8 cellular contexts compared by ENCODE assay signal in the genomic region with DNA sequence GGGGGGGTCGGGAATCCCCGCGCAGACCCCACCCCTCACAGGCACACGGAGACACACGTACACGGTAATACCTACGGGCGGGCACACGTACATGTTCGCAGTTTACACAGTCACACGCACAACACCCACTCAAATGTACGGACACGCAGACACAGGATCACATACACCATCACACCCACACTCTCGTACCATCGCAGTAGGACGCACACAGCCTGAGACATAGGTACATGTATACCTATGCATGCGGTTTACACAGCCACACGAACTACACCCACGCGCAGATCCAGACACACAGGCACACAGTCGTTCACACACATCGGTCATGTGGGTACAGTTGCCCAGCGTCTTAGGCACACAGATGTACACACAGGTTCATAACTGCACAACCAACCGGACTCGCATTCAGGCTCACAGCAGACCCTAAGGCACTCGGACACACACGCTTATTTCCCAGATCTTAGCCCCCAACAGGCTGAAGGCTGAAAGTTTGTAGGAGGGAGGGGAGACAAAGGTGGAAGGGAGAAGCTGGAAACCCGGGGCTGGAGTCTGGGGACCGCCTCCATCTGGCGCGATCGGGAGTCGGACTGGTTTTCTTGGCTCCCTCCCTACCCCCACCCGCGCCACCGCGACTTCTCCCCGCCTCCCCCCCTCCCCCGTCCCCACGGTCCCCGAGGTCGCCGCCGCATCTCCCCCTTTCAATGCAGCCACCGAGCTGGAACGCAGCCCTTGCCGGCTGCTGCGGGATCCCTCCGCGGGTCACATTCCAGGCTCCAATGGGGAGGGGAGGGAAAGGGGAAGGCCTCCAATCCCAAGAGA. TPM values are rescaled to one million over a fixed set of nuclear protein-coding genes. Genes with fewer than 3 reads are reported as not detected.
DNase-seq lines count a peak whose midpoint lies in the region; ATAC-seq lines count a peak whose summit lies in the region.

No MANE protein-coding gene starts in this region.

- H3K36me3 ChIP-seq in mucosa of stomach (ENCODE audit: control insufficient read depth, insufficient read depth, low read length) (no peaks in the 10 kb centered on the region), subcutaneous abdominal adipose tissue (ENCODE audit: control insufficient read depth in 5 of 5, insufficient read depth in 5 of 5, low read length in 5 of 5) (peaks cover 0 to 2% (median 0%) of the 10 kb centered on the region in 5 donors)

- peak; percentile 11 for ATAC-seq in HG03108 (IDR thresholded peaks at IDR 0.05; ENCODE audit: unreplicated experiment)
- peak; percentile 75 for ATAC-seq in effector memory CD8-positive, alpha-beta T cell (replicated peaks)

- H3K4me3 Mint-ChIP-seq in activated CD4-positive, alpha-beta T cell treated with anti-CD3 and anti-CD28 coated beads, Interleukin-2, amount 10 ng/mL, durations not matched to agents 7 days and 5 days: peak overlapping the region; percentile 39
- H3K4me3 Mint-ChIP-seq in effector memory CD8-positive, alpha-beta T cell: peak overlapping the region; percentile 58 to 82

- peaks cover 31% of the 10 kb centered on the region for H3K27me3 Mint-ChIP-seq in activated CD4-positive, alpha-beta T cell treated with anti-CD3 and anti-CD28 coated beads, Interleukin-2, amount 10 ng/mL, durations not matched to agents 7 days and 5 days
- no peaks in the 10 kb centered on the region for H3K27me3 Mint-ChIP-seq in effector memory CD8-positive, alpha-beta T cell

- peak overlapping the region; percentile 74 for H3K9ac ChIP-seq in mucosa of stomach (ENCODE audit: low read length)
- H3K9ac ChIP-seq in subcutaneous abdominal adipose tissue (ENCODE audit: low read length in 5 of 5): no peak overlapping the region

- peak overlapping the region; percentile 54 for H3K4me3 ChIP-seq in mucosa of stomach (ENCODE audit: low read length)
- peak overlapping the region; percentile 52 to 90 (median 62) for H3K4me3 ChIP-seq in subcutaneous abdominal adipose tissue (ENCODE audit: low read depth in 1 of 5, low read length in 5 of 5)

- H3K27ac Mint-ChIP-seq in activated CD4-positive, alpha-beta T cell treated with anti-CD3 and anti-CD28 coated beads, Interleukin-2, amount 10 ng/mL, durations not matched to agents 7 days and 5 days: no peak overlapping the region
- peak overlapping the region in 1 of 2 donors; percentile 73 for H3K27ac Mint-ChIP-seq in effector memory CD8-positive, alpha-beta T cell

- POLR2A ChIA-PET in activated CD4-positive, alpha-beta T cell treated with anti-CD3 and anti-CD28 coated beads, Interleukin-2, amount 10 ng/mL, durations not matched to agents 7 days and 5 days (lab: Charles Lee): no interaction called here

- no peak overlapping the region for H3K27ac ChIP-seq in subcutaneous abdominal adipose tissue (ENCODE audit: low read depth, low read length)

- DNase-seq in AG20443 (ENCODE audit: low spot score) (peak; percentile 35), mesenteric fat pad (ENCODE audit: low spot score) (no peak), RPMI8226 (no peak)
- DNase-seq in activated CD4-positive, alpha-beta T cell treated with anti-CD3 and anti-CD28 coated beads, Interleukin-2, amount 10 ng/mL, durations not matched to agents 7 days and 5 days: peak; percentile 35
- peak; percentile 28 to 34 (median 33) for DNase-seq in effector memory CD8-positive, alpha-beta T cell

- H3K27me3 ChIP-seq in mucosa of stomach (ENCODE audit: control insufficient read depth, insufficient read depth, low read length): no peaks in the 10 kb centered on the region
- H3K27me3 ChIP-seq in subcutaneous abdominal adipose tissue (ENCODE audit: control insufficient read depth in 5 of 5, insufficient read depth in 4 of 5, low read length in 5 of 5): no peaks in the 10 kb centered on the region

- H3K4me1 ChIP-seq in mucosa of stomach (ENCODE audit: control insufficient read depth, insufficient read depth, low read length): peaks cover 62% of the 10 kb centered on the region
- H3K4me1 ChIP-seq in subcutaneous abdominal adipose tissue (ENCODE audit: control insufficient read depth in 5 of 5, insufficient read depth in 5 of 5, low read length in 5 of 5): peaks cover 5 to 17% (median 15%) of the 10 kb centered on the region in 5 donors

- CTCF ChIA-PET in activated CD4-positive, alpha-beta T cell treated with anti-CD3 and anti-CD28 coated beads, Interleukin-2, amount 10 ng/mL, durations not matched to agents 7 days and 5 days (lab: Charles Lee): interaction anchor here (1.2 to 2.2 kb wide), 2 partner anchors 20 to 42 kb away, joined by 3 to 7 read pairs; no protein-coding TSS in a partner anchor

- no peaks in the 10 kb centered on the region for H3K9me3 ChIP-seq in mucosa of stomach (ENCODE audit: control insufficient read depth, low read length)
- no peaks in the 10 kb centered on the region for H3K9me3 ChIP-seq in subcutaneous abdominal adipose tissue (ENCODE audit: control insufficient read depth in 5 of 5, low read length in 5 of 5)

- peaks cover 14% of the 10 kb centered on the region for H3K4me1 Mint-ChIP-seq in activated CD4-positive, alpha-beta T cell treated with anti-CD3 and anti-CD28 coated beads, Interleukin-2, amount 10 ng/mL, durations not matched to agents 7 days and 5 days
- H3K4me1 Mint-ChIP-seq in effector memory CD8-positive, alpha-beta T cell (ENCODE audit: low read depth in 2 of 2): peaks cover 10 to 17% of the 10 kb centered on the region in 2 donors

- no peaks in the 10 kb centered on the region for H3K36me3 Mint-ChIP-seq in activated CD4-positive, alpha-beta T cell treated with anti-CD3 and anti-CD28 coated beads, Interleukin-2, amount 10 ng/mL, durations not matched to agents 7 days and 5 days (ENCODE audit: low read depth)
- H3K36me3 Mint-ChIP-seq in effector memory CD8-positive, alpha-beta T cell (ENCODE audit: insufficient read depth): peaks cover 5% of the 10 kb centered on the region

- H3K9me3 Mint-ChIP-seq in activated CD4-positive, alpha-beta T cell treated with anti-CD3 and anti-CD28 coated beads, Interleukin-2, amount 10 ng/mL, durations not matched to agents 7 days and 5 days: no peaks in the 10 kb centered on the region
- no peaks in the 10 kb centered on the region for H3K9me3 Mint-ChIP-seq in effector memory CD8-positive, alpha-beta T cell

RNA-seq across cellular contexts. Expression of a gene that starts 51.9 kb away (rescaled TPM):
- not detected for total RNA-seq in activated CD4-positive, alpha-beta T cell treated with anti-CD3 and anti-CD28 coated beads, Interleukin-2, amount 10 ng/mL, durations not matched to agents 7 days and 5 days
- 27.1 TPM for total RNA-seq in mesenteric fat pad

Comparison
In these comparisons a context has a peak if more than half of its experiments do, and no peak if none do; other contexts are left out.
1. DNase-seq: peak in AG20443 (single experiment), activated CD4-positive, alpha-beta T cell treated with anti-CD3 and anti-CD28 coated beads, Interleukin-2, amount 10 ng/mL, durations not matched to agents 7 days and 5 days (single experiment) and effector memory CD8-positive, alpha-beta T cell (3 of 3); none in mesenteric fat pad (single experiment) and RPMI8226 (single experiment).
2. RNA of a gene that starts 51.9 kb away (total RNA-seq): 27.1 TPM in mesenteric fat pad (single experiment); not detected in activated CD4-positive, alpha-beta T cell treated with anti-CD3 and anti-CD28 coated beads, Interleukin-2, amount 10 ng/mL, durations not matched to agents 7 days and 5 days; every median in the first group is over 10 times any median in the second.